ENCODE assay signal across 13 cellular contexts in the genomic region with DNA sequence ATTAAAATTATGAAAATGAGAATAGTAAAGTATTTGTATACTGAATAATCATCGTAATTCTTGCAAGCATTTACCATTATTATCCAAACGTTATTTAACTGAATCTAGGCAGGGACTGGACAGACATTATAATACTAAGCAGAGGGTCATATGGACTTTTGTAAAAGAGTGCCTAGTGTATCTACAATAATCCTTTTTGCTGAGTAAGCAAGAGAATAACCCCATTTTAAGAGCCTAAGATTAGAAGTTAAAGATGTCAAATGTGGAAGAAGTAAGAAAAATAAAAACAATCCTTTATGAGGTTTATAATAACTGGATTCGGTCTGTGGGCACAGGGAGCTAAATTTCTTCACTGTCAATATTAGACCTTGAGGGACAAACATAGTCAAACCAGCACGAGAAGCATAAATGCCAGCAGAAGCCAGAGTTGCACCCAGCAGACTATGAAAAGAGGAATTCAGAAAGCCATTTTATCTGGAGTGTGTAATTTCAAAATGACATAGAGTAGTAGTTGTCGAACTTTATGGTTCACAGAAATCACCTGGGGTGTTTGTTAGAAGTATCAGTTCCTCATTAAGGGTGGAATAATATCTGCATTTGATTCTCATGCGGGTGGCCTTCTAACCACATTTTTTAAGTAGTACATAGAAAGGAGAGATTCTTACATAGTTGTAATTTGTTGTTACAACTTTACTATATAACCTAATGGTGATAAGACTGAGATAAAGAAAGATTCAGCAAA. TPM values are rescaled to one million over a fixed set of nuclear protein-coding genes. Genes with fewer than 3 reads are reported as not detected.
DNase-seq lines count a peak whose midpoint lies in the region; ATAC-seq, FAIRE-seq and TF ChIP-seq lines count a peak whose summit lies in the region.
"Had no signal": no experiment of that assay in that cellular context is flagged by ENCODE, and none has a peak within 500 bp of the region (broad histone marks: within the 10 kb centered on the region; RNA-seq: fewer than 3 reads in every experiment).

No MANE protein-coding gene starts in this region.

- no peaks in the 10 kb centered on the region; the same call in 2 of the 3 replicates for H3K9me3 ChIP-seq in GM12878 (replicated peaks; ENCODE audit: control insufficient read depth, insufficient read depth, low read length)
- no peaks in the 10 kb centered on the region for H3K9me3 ChIP-seq in sigmoid colon
- H3K9me3 ChIP-seq: Caco-2, left ventricle myocardium inferior had no signal

- BruUV-seq in GM12878 (replicated peaks; lab: Mats Ljungman, UMichigan), result no TSS peak

- TF ChIP-seq CTCF in GM12878 (IDR thresholded peaks at IDR 0.05 in 2 of 3, conservative IDR thresholded peaks at IDR 0.05 in 1 of 3; ENCODE audit: control insufficient read depth in 2 of 3, extremely low read depth in 1 of 3, insufficient read depth in 1 of 3, low read depth in 3 of 3, low read length in 3 of 3) (no peak), sigmoid colon (IDR thresholded peaks at IDR 0.05) (no peak)

- in situ Hi-C loops in GM12878 (cut with MboI), result no loop called here

- peak; percentile 90 for FAIRE-seq in GM12878 (lab: Jason Lieb, UNC)
- FAIRE-seq: bronchial epithelial cell, TTC549 had no signal

- POLR2A ChIA-PET in GM12878 (lab: Charles Lee), result no interaction called here

- TF ChIP-seq EP300 in GM12878 (IDR thresholded peaks at IDR 0.05; ENCODE audit: borderline replicate concordance in 1 of 2, control insufficient read depth in 1 of 2, low read depth in 2 of 2, low read length in 2 of 2), result peak; percentile 27 to 48; a peak in 2 of 4 replicates
- TF ChIP-seq EP300 in sigmoid colon (IDR thresholded peaks at IDR 0.05), result no peak

- no peak for TF ChIP-seq POLR2A in GM12878 (IDR thresholded peaks at IDR 0.05; ENCODE audit: low read depth, low read length)
- no peak for TF ChIP-seq POLR2A in sigmoid colon (IDR thresholded peaks at IDR 0.05)

- H3K4me1 ChIP-seq in GM12878 (ENCODE audit: control insufficient read depth, insufficient read depth, low read length) (no peaks in the 10 kb centered on the region), sigmoid colon (peaks cover 0 to 8% (median 3%) of the 10 kb centered on the region in 4 donors)
- H3K4me1 ChIP-seq: Caco-2, left ventricle myocardium inferior had no signal

- H3K9ac ChIP-seq in GM12878 (ENCODE audit: control insufficient read depth, insufficient read depth, low read length), result no peak overlapping the region

- H3K27me3 ChIP-seq in GM12878 (replicated peaks in 1 of 2; ENCODE audit: control insufficient read depth in 2 of 2, insufficient read depth in 2 of 2, low read length in 1 of 2), result no peaks in the 10 kb centered on the region; a peak in 1 of 4 replicates
- no peaks in the 10 kb centered on the region for H3K27me3 ChIP-seq in sigmoid colon

- peak; percentile 37 for DNase-seq in GM12878 (ENCODE audit: low read depth, low spot score)
- DNase-seq in dedifferentiated amniotic fluid mesenchymal stem cell (ENCODE audit: extremely low spot score), result no peak
- DNase-seq in NCI-H2081 (lab: John Stamatoyannopoulos, UW), result no peak
- DNase-seq in sigmoid colon, result no peak
- DNase-seq in DMS53 treated with DMSO at 0.1 percent for 48 hours (lab: John Stamatoyannopoulos, UW; ENCODE audit: unreplicated experiment), result no peak
- DNase-seq: activated T-cell treated with anti-CD3 and anti-CD28 coated beads, Interleukin-2, amount 50 U/mL, for 1 hour; Caco-2; left ventricle myocardium inferior had no signal

- H3K4me3 ChIP-seq in GM12878 (no peak overlapping the region), sigmoid colon (no peak overlapping the region)
- H3K4me3 ChIP-seq: left ventricle myocardium inferior had no signal

- peak overlapping the region; percentile 25; the same call in 1 of the 2 replicates for H3K4me2 ChIP-seq in GM12878 (ENCODE audit: control insufficient read depth, insufficient read depth)

- H3K79me2 ChIP-seq in GM12878 (ENCODE audit: control insufficient read depth, insufficient read depth, low read length), result no peaks in the 10 kb centered on the region

- intact Hi-C loops in GM12878 (cut with micrococcal nuclease; ENCODE audit: unreplicated experiment), result no loop called here
- intact Hi-C loops in sigmoid colon (cut with DNase I), result no loop called here

- ATAC-seq in GM18858 (IDR thresholded peaks at IDR 0.05; ENCODE audit: unreplicated experiment) (peak; percentile 97), GM21528 (IDR thresholded peaks at IDR 0.05; ENCODE audit: low FRiP score, unreplicated experiment) (peak; percentile 95), HG03108 (IDR thresholded peaks at IDR 0.05; ENCODE audit: unreplicated experiment) (peak; percentile 86), GM12878 (peak; percentile 97)

- RAD21 ChIA-PET in GM12878 (lab: Charles Lee; ENCODE audit: unreplicated experiment), result no interaction called here

- H3K36me3 ChIP-seq in GM12878 (ENCODE audit: control insufficient read depth in 2 of 2, insufficient read depth in 2 of 2, low read length in 1 of 2) (no peaks in the 10 kb centered on the region), sigmoid colon (no peaks in the 10 kb centered on the region)
- H3K36me3 ChIP-seq: left ventricle myocardium inferior had no signal

- CTCF ChIA-PET in GM12878 (lab: Yijun Ruan, JAX), result no interaction called here

- SMC1A ChIA-PET in GM12878 (lab: Charles Lee; ENCODE audit: uncharacterized antibody, unreplicated experiment), result no interaction called here

- no peak overlapping the region for H2AFZ ChIP-seq in GM12878 (ENCODE audit: control insufficient read depth, low read depth, low read length)

- no peak for TF ChIP-seq RAD21 in GM12878 (IDR thresholded peaks at IDR 0.05; ENCODE audit: insufficient read depth, low read depth, low read length)

- WGBS in GM12878 (ENCODE audit: insufficient coverage, insufficient replicate concordance, low lambda C conversion rate, missing lambda C conversion rate), result 15% methylated on average over 6 of the region's 6 CpGs
- 71 to 83% methylated on average over 6 of the region's 6 CpGs for WGBS in sigmoid colon, 2 donors

- H3K27ac ChIP-seq in GM12878 (ENCODE audit: control insufficient read depth, insufficient read depth), result no peak overlapping the region
- no peak overlapping the region for H3K27ac ChIP-seq in sigmoid colon
- H3K27ac ChIP-seq: left ventricle myocardium inferior had no signal

- H4K20me1 ChIP-seq in GM12878 (ENCODE audit: control insufficient read depth, insufficient read depth), result no peaks in the 10 kb centered on the region

TF ChIP-seq in GM12878, 131 proteins besides CTCF, POLR2A, EP300 and RAD21 (continues in another document):
- TF ChIP-seq SIX5 (IDR thresholded peaks at IDR 0.05; ENCODE audit: low read depth, low read length, severe bottlenecking) (no peak), ASH2L (IDR thresholded peaks at IDR 0.05; ENCODE audit: borderline replicate concordance, low read depth) (no peak), CREM (IDR thresholded peaks at IDR 0.05; ENCODE audit: low read depth) (no peak), ZSCAN29 (IDR thresholded peaks at IDR 0.05) (no peak), RFX5 (IDR thresholded peaks at IDR 0.05; ENCODE audit: low read depth, low read length) (no peak), MYB (IDR thresholded peaks at IDR 0.05; ENCODE audit: borderline replicate concordance, low read depth, low read length) (no peak), ZNF207 (IDR thresholded peaks at IDR 0.05; ENCODE audit: borderline replicate concordance) (no peak), ZNF24 (IDR thresholded peaks at IDR 0.05) (no peak), SUZ12 (IDR thresholded peaks at IDR 0.05; ENCODE audit: unreplicated experiment) (no peak), SPI1 (IDR thresholded peaks at IDR 0.05; ENCODE audit: borderline replicate concordance, insufficient read depth, low read depth, low read length) (peak; percentile 96), NFXL1 (IDR thresholded peaks at IDR 0.05; ENCODE audit: borderline replicate concordance) (no peak), FOXM1 (IDR thresholded peaks at IDR 0.05; ENCODE audit: low read depth, low read length) (no peak; the same call in 1 of the 2 replicates), POU2F2 (IDR thresholded peaks at IDR 0.05; ENCODE audit: borderline replicate concordance, low read depth, low read length) (no peak), BHLHE40 (IDR thresholded peaks at IDR 0.05; ENCODE audit: borderline replicate concordance in 1 of 2, low read depth in 2 of 2, low read length in 1 of 2) (peak in 1 of 2 experiments; percentile 37; a peak in 1 of 4 replicates), MXI1 (IDR thresholded peaks at IDR 0.05; ENCODE audit: low read depth, low read length) (no peak), KDM1A (IDR thresholded peaks at IDR 0.05; ENCODE audit: borderline replicate concordance) (no peak), EGR1 (IDR thresholded peaks at IDR 0.05; ENCODE audit: borderline replicate concordance in 1 of 2, low read depth in 2 of 2, low read length in 2 of 2) (no peak)
- TF ChIP-seq, protein P1, sequence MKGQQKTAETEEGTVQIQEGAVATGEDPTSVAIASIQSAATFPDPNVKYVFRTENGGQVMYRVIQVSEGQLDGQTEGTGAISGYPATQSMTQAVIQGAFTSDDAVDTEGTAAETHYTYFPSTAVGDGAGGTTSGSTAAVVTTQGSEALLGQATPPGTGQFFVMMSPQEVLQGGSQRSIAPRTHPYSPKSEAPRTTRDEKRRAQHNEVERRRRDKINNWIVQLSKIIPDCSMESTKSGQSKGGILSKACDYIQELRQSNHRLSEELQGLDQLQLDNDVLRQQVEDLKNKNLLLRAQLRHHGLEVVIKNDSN (IDR thresholded peaks at IDR 0.05; ENCODE audit: borderline replicate concordance, extremely low read length, insufficient read depth, low read depth, low read length), result no peak

RNA-seq across cellular contexts. Expression of a gene that starts 39.7 kb away (rescaled TPM):
- not detected in 2 replicates for total RNA-seq in GM12878 (2013; cell fraction: nucleolus; rRNA removed)
- total RNA-seq in GM12878 (2014; rRNA removed) (not detected in 2 replicates), GM12878 (2014; rRNA removed; fragmentation: Illumina TruSeq; extraction: Trizol) (not detected in 2 replicates), GM12878 (2021) (not detected in 2 replicates), sigmoid colon (10 to 100 TPM in 3 of 4 donors, 1 to 10 TPM in 1; 9.4 to 30.7 (median 18.2) TPM)
- polyA plus RNA-seq in GM12878 (2011; ENCODE audit: low read depth), result not detected
- polyA plus RNA-seq in GM12878 (2011; rRNA removed) (not detected in 2 replicates), GM12878 (2014; fragmentation: Illumina TruSeq; extraction: Trizol) (not detected in 2 replicates), GM12878 (2014; fragmentation: Nextera tagmentation; extraction: Ambion mirVana) (not detected), GM12878 (2014; rRNA removed) (not detected in 2 replicates), GM12878 (2016; fragmentation: Nextera tagmentation; extraction: Ambion mirVana) (not detected), sigmoid colon (1 to 10 TPM in 2 of 3 donors, under 1 TPM in 1; 0.69 to 2.5 (median 1.2) TPM)
- polyA plus RNA-seq in GM12878 (2011; cell fraction: cytosol; rRNA removed), result not detected in 2 replicates
- polyA plus RNA-seq in GM12878 (2011; cell fraction: nucleus; rRNA removed), result not detected in 2 replicates
- polyA plus RNA-seq in GM12878 (2012), result 0.19 TPM in 1 of 2 replicates, not detected in the other
- polyA minus RNA-seq in GM12878 (2011; rRNA and poly(A)+ RNA removed), result not detected in 2 replicates
- not detected in 2 replicates for polyA minus RNA-seq in GM12878 (2011; cell fraction: cytosol; rRNA and poly(A)+ RNA removed)
- not detected in 2 replicates for polyA minus RNA-seq in GM12878 (2011; cell fraction: nucleus; rRNA and poly(A)+ RNA removed)
- total RNA-seq: bronchial epithelial cell had no signal

Comparison
In these comparisons a context has a peak if more than half of its experiments do, and no peak if none do; other contexts are left out.
1. RNA of a gene that starts 39.7 kb away (total RNA-seq): 9.4 to 30.7 TPM in sigmoid colon; not detected in GM12878; every median in the first group is over 4 times any median in the second.
2. Peak in every context shown above with its lines, with median percentiles within 50 percentile points of each other: ATAC-seq.